In genomic region chr14:71483154-71483553, GRCh38 we compare ENCODE assay signal across 29 cellular contexts.
"Had no signal": no experiment of that assay in that cellular context is flagged by ENCODE, and none has a peak within 500 bp of the region (broad histone marks: within the 10 kb centered on the region; RNA-seq: fewer than 3 reads in every experiment).

No MANE protein-coding gene starts in this region.

- H3K4me3 Mint-ChIP-seq: naive thymus-derived CD4-positive, alpha-beta T cell; nephron progenitor cell; stimulated activated effector memory CD8-positive, alpha-beta T cell treated with anti-CD3 and anti-CD28 coated beads, Interleukin-12 subunit alpha, Interleukin-12 subunit beta, amount 100 ng/mL, for 72 hours had no signal

- H3K9me3 Mint-ChIP-seq: naive thymus-derived CD4-positive, alpha-beta T cell; nephron progenitor cell; stimulated activated effector memory CD8-positive, alpha-beta T cell treated with anti-CD3 and anti-CD28 coated beads, Interleukin-12 subunit alpha, Interleukin-12 subunit beta, amount 100 ng/mL, for 72 hours had no signal

- H3K27ac ChIP-seq: esophagus muscularis mucosa, heart right ventricle, left lung, parathyroid adenoma, prostate gland, right atrium auricular region, stomach, testis, upper lobe of left lung had no signal

- H3K79me2 ChIP-seq: parathyroid adenoma had no signal

- H2AFZ ChIP-seq: parathyroid adenoma had no signal

- H3K4me3 ChIP-seq: coronary artery, esophagus muscularis mucosa, heart right ventricle, left lung, prostate gland, right atrium auricular region, smooth muscle cell, stomach, testis, tibial nerve, upper lobe of left lung had no signal

- H3K27ac Mint-ChIP-seq: stimulated activated effector memory CD8-positive, alpha-beta T cell treated with anti-CD3 and anti-CD28 coated beads, Interleukin-12 subunit alpha, Interleukin-12 subunit beta, amount 100 ng/mL, for 72 hours had no signal

- H3K4me1 ChIP-seq: parathyroid adenoma, prostate gland, right atrium auricular region had no signal

- H3K36me3 ChIP-seq: esophagus muscularis mucosa, heart right ventricle, left lung, prostate gland, right atrium auricular region, stomach, tibial nerve had no signal

- H3K27me3 Mint-ChIP-seq: naive thymus-derived CD4-positive, alpha-beta T cell had no signal

- H3K4me2 ChIP-seq: smooth muscle cell had no signal

- DNase-seq: dermis blood vessel endothelial cell; effector memory CD4-positive, alpha-beta T cell; foreskin melanocyte; glutamatergic neuron; heart right ventricle; hippocampal formation; left cardiac atrium; left lung; mesendoderm; midbrain; nephron progenitor cell; stimulated activated CD4-positive, alpha-beta T cell treated with anti-CD3 and anti-CD28 coated beads, Interleukin-2, amount 100 ng/mL, for 24 hours; stimulated activated CD4-positive, alpha-beta T cell treated with anti-CD3 and anti-CD28 coated beads, Interleukin-4, amount 100 ng/mL, for 24 hours; stimulated activated naive CD4-positive, alpha-beta T cell treated with Interleukin-2 at 50 U/mL for 16 hours; stomach; testis; upper lobe of left lung had no signal

- FAIRE-seq: endothelial cell of umbilical vein, islet of Langerhans, urothelium cell line had no signal

- ATAC-seq: heart right ventricle; left cardiac atrium; naive thymus-derived CD4-positive, alpha-beta T cell; stimulated activated effector memory CD8-positive, alpha-beta T cell treated with anti-CD3 and anti-CD28 coated beads, Interleukin-12 subunit alpha, Interleukin-12 subunit beta, amount 100 ng/mL, for 72 hours had no signal

- H3K9me3 ChIP-seq: esophagus muscularis mucosa, heart right ventricle, left lung, prostate gland, right atrium auricular region, stomach, testis, tibial nerve, upper lobe of left lung had no signal

- H3K27me3 ChIP-seq: esophagus muscularis mucosa, heart right ventricle, left lung, right atrium auricular region, stomach, testis, tibial nerve, upper lobe of left lung had no signal
